In the genomic region with DNA sequence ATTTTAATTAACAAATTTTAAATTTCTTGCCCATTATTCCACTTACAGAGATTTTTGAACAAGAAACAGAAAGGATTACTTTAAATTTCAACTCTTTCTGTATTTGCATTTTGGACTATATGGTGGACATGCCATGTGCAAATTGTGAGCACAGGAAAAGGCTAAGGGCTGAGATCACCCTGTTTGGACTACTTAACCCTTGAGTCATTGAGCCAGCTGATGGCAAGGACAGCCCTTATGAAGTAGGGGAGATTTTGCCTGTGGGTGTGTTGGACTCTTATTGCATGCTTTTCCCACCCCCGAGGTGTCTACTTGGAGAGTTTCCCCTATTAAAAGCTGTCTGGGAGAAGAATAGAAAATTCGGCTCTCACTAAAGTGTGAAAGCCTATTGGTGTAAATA, we compare ENCODE assay signal across 12 cellular contexts. TPM values are rescaled to one million over a fixed set of nuclear protein-coding genes. Genes with fewer than 3 reads are reported as not detected.
DNase-seq lines count a peak whose midpoint lies in the region; FAIRE-seq and TF ChIP-seq lines count a peak whose summit lies in the region.
"Had no signal": no experiment of that assay in that cellular context is flagged by ENCODE, and none has a peak within 500 bp of the region (broad histone marks: within the 10 kb centered on the region; RNA-seq: fewer than 3 reads in every experiment).

No MANE protein-coding gene starts in this region.

- no peaks in the 10 kb centered on the region for H3K9me3 Mint-ChIP-seq in HFFc6
- no peaks in the 10 kb centered on the region for H3K9me3 Mint-ChIP-seq in astrocyte (ENCODE audit: unreplicated experiment)

- DNase-seq in A172 (ENCODE audit: low spot score): peak; percentile 74
- peak; percentile 67 for DNase-seq in HFFc6
- DNase-seq in astrocyte (ENCODE audit: low read depth): peak; percentile 96
- peak; percentile 80 for DNase-seq in hepatic stellate cell (ENCODE audit: low spot score)
- no peak for DNase-seq in small intestine
- DNase-seq in DMS79 (lab: John Stamatoyannopoulos, UW): no peak
- no peak for DNase-seq in DMS153 (lab: John Stamatoyannopoulos, UW)
- DNase-seq in OCI-M1 (lab: John Stamatoyannopoulos, UW): no peak
- DNase-seq: central memory CD4-positive, alpha-beta T cell; naive thymus-derived CD8-positive, alpha-beta T cell; NCI-H446; stimulated activated CD4-positive, alpha-beta T cell treated with anti-CD3 and anti-CD28 coated beads, Interleukin-4, amount 100 ng/mL, for 1 hour had no signal

- no peak overlapping the region for H2AFZ ChIP-seq in astrocyte (ENCODE audit: low read depth, low read length)

- peak overlapping the region; percentile 44 for H3K4me3 Mint-ChIP-seq in HFFc6
- peak overlapping the region; percentile 76 for H3K4me3 Mint-ChIP-seq in astrocyte (ENCODE audit: unreplicated experiment)
- H3K4me3 Mint-ChIP-seq: naive thymus-derived CD8-positive, alpha-beta T cell had no signal

- H3K36me3 Mint-ChIP-seq in HFFc6 (ENCODE audit: low read depth) (peaks cover 33% of the 10 kb centered on the region), astrocyte (ENCODE audit: low read depth, unreplicated experiment) (peaks cover 2% of the 10 kb centered on the region)

- TF ChIP-seq CTCF in HFFc6 (IDR thresholded peaks at IDR 0.05) (no peak), astrocyte (IDR thresholded peaks at IDR 0.05; ENCODE audit: insufficient read depth, low read depth, low read length) (no peak)

- H3K36me3 ChIP-seq in astrocyte (ENCODE audit: insufficient read depth, low read length): no peaks in the 10 kb centered on the region
- H3K36me3 ChIP-seq in small intestine (ENCODE audit: control insufficient read depth in 2 of 2, insufficient read depth in 2 of 2, low read length in 2 of 2): no peaks in the 10 kb centered on the region

- H3K4me1 Mint-ChIP-seq in HFFc6 (ENCODE audit: low read depth) (peaks cover 69% of the 10 kb centered on the region), astrocyte (ENCODE audit: low read depth, unreplicated experiment) (peaks cover 59% of the 10 kb centered on the region)

- H3K79me2 ChIP-seq in astrocyte (ENCODE audit: insufficient read depth, low read length): peaks cover 32% of the 10 kb centered on the region

- peak overlapping the region; percentile 47 for H3K9ac ChIP-seq in astrocyte (ENCODE audit: low read length)

- no peaks in the 10 kb centered on the region for H3K9me3 ChIP-seq in astrocyte (ENCODE audit: insufficient read depth, low read depth, low read length)
- H3K9me3 ChIP-seq in small intestine (ENCODE audit: control insufficient read depth, low read depth): no peaks in the 10 kb centered on the region

- peak overlapping the region; percentile 78 for H3K4me2 ChIP-seq in astrocyte (ENCODE audit: low read length)

- H3K4me1 ChIP-seq in astrocyte (ENCODE audit: insufficient read depth, low read length) (peaks cover 21% of the 10 kb centered on the region), small intestine (ENCODE audit: control insufficient read depth in 2 of 2, insufficient read depth in 1 of 2, low read depth in 1 of 2, low read length in 1 of 2) (no peaks in the 10 kb centered on the region)

- H4K20me1 ChIP-seq in astrocyte (ENCODE audit: insufficient read depth, low read length): no peaks in the 10 kb centered on the region

- H3K27ac Mint-ChIP-seq in HFFc6: peak overlapping the region; percentile 71
- H3K27ac Mint-ChIP-seq in astrocyte (ENCODE audit: unreplicated experiment): peak overlapping the region; percentile 99
- H3K27ac Mint-ChIP-seq: naive thymus-derived CD8-positive, alpha-beta T cell had no signal

- H3K27me3 Mint-ChIP-seq in HFFc6 (ENCODE audit: insufficient read depth) (no peaks in the 10 kb centered on the region), astrocyte (ENCODE audit: low read depth, unreplicated experiment) (no peaks in the 10 kb centered on the region)
- H3K27me3 Mint-ChIP-seq: naive thymus-derived CD8-positive, alpha-beta T cell had no signal

- H3K4me3 ChIP-seq in astrocyte (ENCODE audit: insufficient read depth, low read depth, low read length) (peak overlapping the region; percentile 18), small intestine (ENCODE audit: low read depth in 1 of 2, low read length in 2 of 2) (no peak overlapping the region)

- 67 to 86% (median 84%) methylated on average over 2 of the region's 2 CpGs for WGBS in small intestine, 3 donors

- H3K27ac ChIP-seq in astrocyte (ENCODE audit: low read depth, low read length) (peak overlapping the region; percentile 77), small intestine (ENCODE audit: low read depth in 1 of 2, low read length in 1 of 2) (no peak overlapping the region)

- H3K27me3 ChIP-seq in astrocyte (ENCODE audit: insufficient read depth, low read length) (no peaks in the 10 kb centered on the region), small intestine (ENCODE audit: control insufficient read depth in 2 of 2, insufficient read depth in 2 of 2, low read length in 2 of 2) (no peaks in the 10 kb centered on the region)

- FAIRE-seq in astrocyte (lab: Jason Lieb, UNC) (peak; percentile 94), small intestine (lab: Jason Lieb, UNC) (no peak)

RNA-seq across cellular contexts. Expression of a gene that starts 17.2 kb away (rescaled TPM):
- total RNA-seq in A172 (2014; rRNA removed; shearing (Covaris generic)): 43.1 and 46.1 TPM in 2 replicates
- total RNA-seq in HFFc6 (2021; fragmentation: NEBNext Ultra II Directional; extraction: Animal tissue kit (Norgen Biotek cat#: 25700)): 10 to 100 TPM; 28.1 to 46.4 (median 36.3) TPM
- total RNA-seq in astrocyte: 30.0 and 40.1 TPM in 2 replicates
- polyA plus RNA-seq in small intestine: 100 to 1,000 TPM in 1 of 3 donors, 10 to 100 TPM in 2; 36.0 to 133 (median 88.4) TPM

RNA-seq across cellular contexts. Expression of a gene that starts 46.2 kb away (rescaled TPM):
- total RNA-seq in A172 (2014; rRNA removed; shearing (Covaris generic)): 99.7 and 101 TPM in 2 replicates
- total RNA-seq in HFFc6 (2021; fragmentation: NEBNext Ultra II Directional; extraction: Animal tissue kit (Norgen Biotek cat#: 25700)): 100 to 1,000 TPM; 179 to 208 (median 193) TPM
- 227 and 241 TPM in 2 replicates for total RNA-seq in astrocyte
- polyA plus RNA-seq in small intestine: 100 to 1,000 TPM in 1 of 3 donors, 10 to 100 TPM in 2; 72.1 to 104 (median 95.3) TPM

Comparison
In these comparisons a context has a peak if more than half of its experiments do, and no peak if none do; other contexts are left out.
1. DNase-seq: peak in A172 (single experiment), HFFc6 (single experiment), astrocyte (single experiment) and hepatic stellate cell (single experiment); none in small intestine (single experiment), DMS79 (single experiment), DMS153 (single experiment) and OCI-M1 (single experiment).